In genomic region chr16:4762205-4762604, GRCh38 we compare ENCODE assay signal across 32 cellular contexts. TPM values are rescaled to one million over a fixed set of nuclear protein-coding genes. Genes with fewer than 3 reads are reported as not detected.
"Had no signal": no experiment of that assay in that cellular context is flagged by ENCODE, and none has a peak within 500 bp of the region (broad histone marks: within the 10 kb centered on the region; RNA-seq: fewer than 3 reads in every experiment).

No MANE protein-coding gene starts in this region.

- H3K27ac ChIP-seq: cardiac muscle cell, KMS-11, Peyer's patch had no signal

- ATAC-seq: activated CD8-positive, alpha-beta T cell treated with anti-CD3 and anti-CD28 coated beads for 36 hours; Right ventricle myocardium inferior; SK-N-SH treated with all-trans-retinoic acid at 6 μM for 48 hours had no signal

- H3K27me3 ChIP-seq: cardiac muscle cell, Peyer's patch had no signal

- DNase-seq: activated CD4-positive, alpha-beta T cell treated with anti-CD3 and anti-CD28 coated beads, Interleukin-2, amount 10 ng/mL, durations not matched to agents 24 days and 14 days; activated CD4-positive, alpha-beta T cell treated with anti-CD3 and anti-CD28 coated beads, Interleukin-2, amount 50 U/mL, for 4 hours; activated CD8-positive, alpha-beta T cell treated with anti-CD3 and anti-CD28 coated beads for 36 hours; activated gamma-delta T cell treated with Interleukin-2 at 50 U/mL for 16 hours; activated naive CD4-positive, alpha-beta T cell treated with anti-CD3 and anti-CD28 coated beads, Interleukin-2, amount 10 ng/mL, durations not matched to agents 7 days and 5 days; activated naive CD8-positive, alpha-beta T cell treated with anti-CD3 and anti-CD28 coated beads for 36 hours; activated T-cell treated with anti-CD3 and anti-CD28 coated beads, Interleukin-2, amount 50 U/mL, for 1 hour; amniotic stem cell; aorta; NCI-H1092 treated with DMSO at 0.1 percent for 48 hours; NCI-H1417 treated with DMSO at 0.1 percent for 48 hours; NCI-H187 treated with DMSO at 0.1 percent for 48 hours; NCI-H2081; NCI-H345; NCI-H524 treated with DMSO at 0.1 percent for 48 hours; Peyer's patch; RPMI8226; SIG-M5; SW 1271; T-helper 1 cell; T1000 had no signal

- H3K9ac ChIP-seq: KMS-11 had no signal

- H3K9me3 ChIP-seq: Peyer's patch had no signal

- H3K4me2 ChIP-seq: KMS-11 had no signal

- H3K4me3 ChIP-seq: cardiac muscle cell, Peyer's patch had no signal

RNA-seq across cellular contexts. Expression of gene SEPTIN12, which starts 25.9 kb away (rescaled TPM):
- total RNA-seq: activated CD4-positive, alpha-beta T cell treated with anti-CD3 and anti-CD28 coated beads, Interleukin-2, amount 10 ng/mL, durations not matched to agents 24 days and 14 days; activated CD8-positive, alpha-beta memory T cell treated with anti-CD3 and anti-CD28 coated beads for 36 hours; activated CD8-positive, alpha-beta T cell treated with anti-CD3 and anti-CD28 coated beads for 36 hours; activated naive CD8-positive, alpha-beta T cell treated with anti-CD3 and anti-CD28 coated beads for 36 hours; activated T-helper 1 cell treated with anti-CD3 and anti-CD28 coated beads, Interleukin-12 subunit alpha, Interleukin-12 subunit beta, Interleukin-2, Interleukin-4 antibody, amounts not matched to agents 30 ng/mL and 10 ng/mL and 1 ng/mL, durations not matched to agents 14 hours and 24 hours and 36 hours; aorta; chondrocyte; M059J; NCI-H460; Peyer's patch; Right ventricle myocardium inferior; SK-MEL-5; T-helper 2 cell treated with Interferon-gamma antibody and Interleukin-4, amounts not matched to agents 100 ng/mL and 5 ng/mL, for 36 hours had no signal
- polyA plus RNA-seq: aorta had no signal

RNA-seq across cellular contexts. Expression of gene DNAAF8, which starts 27.9 kb away (rescaled TPM):
- total RNA-seq: activated CD4-positive, alpha-beta T cell treated with anti-CD3 and anti-CD28 coated beads, Interleukin-2, amount 10 ng/mL, durations not matched to agents 24 days and 14 days; activated T-helper 1 cell treated with anti-CD3 and anti-CD28 coated beads, Interleukin-12 subunit alpha, Interleukin-12 subunit beta, Interleukin-2, Interleukin-4 antibody, amounts not matched to agents 30 ng/mL and 10 ng/mL and 1 ng/mL, durations not matched to agents 14 hours and 24 hours and 36 hours; Peyer's patch had no signal

RNA-seq across cellular contexts. Expression of gene SMIM22, which starts 33.0 kb away (rescaled TPM):
- total RNA-seq: activated CD4-positive, alpha-beta T cell treated with anti-CD3 and anti-CD28 coated beads, Interleukin-2, amount 10 ng/mL, durations not matched to agents 24 days and 14 days; activated CD8-positive, alpha-beta memory T cell treated with anti-CD3 and anti-CD28 coated beads for 36 hours; activated CD8-positive, alpha-beta T cell treated with anti-CD3 and anti-CD28 coated beads for 36 hours; activated naive CD8-positive, alpha-beta T cell treated with anti-CD3 and anti-CD28 coated beads for 36 hours; activated T-helper 1 cell treated with anti-CD3 and anti-CD28 coated beads, Interleukin-12 subunit alpha, Interleukin-12 subunit beta, Interleukin-2, Interleukin-4 antibody, amounts not matched to agents 30 ng/mL and 10 ng/mL and 1 ng/mL, durations not matched to agents 14 hours and 24 hours and 36 hours; aorta; cardiac muscle cell; chondrocyte; M059J; NCI-H460; Right ventricle myocardium inferior; SK-MEL-5; T-helper 2 cell treated with Interferon-gamma antibody and Interleukin-4, amounts not matched to agents 100 ng/mL and 5 ng/mL, for 36 hours had no signal
